8 cellular contexts compared by ENCODE assay signal in the genomic region with DNA sequence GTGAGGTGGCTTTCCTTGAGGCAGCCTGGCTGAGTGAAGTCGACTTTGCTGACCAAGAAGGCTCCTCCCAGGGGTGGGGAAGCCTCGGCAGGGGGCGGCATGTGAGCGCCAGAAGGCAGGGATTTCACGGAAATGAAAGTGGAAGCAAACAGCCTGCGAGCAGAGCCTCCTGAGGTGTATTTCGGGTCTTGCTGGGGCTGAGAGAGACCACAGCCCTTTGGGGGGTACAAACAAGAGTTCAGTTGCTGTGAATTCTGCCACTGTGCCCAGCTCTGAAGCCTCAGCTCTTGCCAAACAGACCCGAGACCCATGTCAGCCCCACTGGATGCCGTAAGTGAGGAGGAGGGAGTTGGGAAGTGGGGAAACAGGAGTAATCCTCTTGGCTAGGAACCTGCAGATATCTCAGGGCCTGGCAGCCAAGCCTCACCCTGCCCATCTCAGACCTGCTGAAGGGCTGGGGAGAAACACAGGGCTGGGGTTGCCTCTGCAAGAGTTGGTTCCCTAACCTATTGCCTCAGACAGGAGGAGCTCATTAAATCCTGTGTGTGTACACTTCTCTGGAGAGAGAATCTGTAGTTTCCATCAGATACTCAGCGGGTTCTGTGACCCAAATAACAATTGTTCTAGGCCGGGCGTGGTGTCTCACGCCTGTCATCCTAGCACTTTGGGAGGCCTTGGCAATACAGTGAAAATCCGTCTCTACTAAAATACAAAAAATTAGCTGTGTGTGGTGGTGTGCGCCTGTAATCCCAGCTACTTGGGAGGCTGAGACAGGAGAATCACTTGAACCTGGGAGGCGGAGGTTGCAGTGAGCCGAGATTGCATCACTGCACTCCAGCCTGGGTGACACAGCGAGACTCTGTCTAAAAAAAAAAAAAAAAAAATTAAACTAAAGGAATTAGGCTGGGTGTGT.
DNase-seq lines count a peak whose midpoint lies in the region; ATAC-seq and TF ChIP-seq lines count a peak whose summit lies in the region.

A gene (plus strand): TSS at position 146 of the 913 bp plus-strand sequence. CDS start 164 bp downstream, at position 310.

- H3K27me3 ChIP-seq in DOHH2 (ENCODE audit: control insufficient read depth, low read length) = no peaks in the 10 kb centered on the region
- H3K27me3 ChIP-seq in iPS-20b (ENCODE audit: insufficient read depth, low read length) = no peaks in the 10 kb centered on the region

- H4K20me1 ChIP-seq in DOHH2 (ENCODE audit: control insufficient read depth, insufficient read depth, low read depth, low read length) = no peaks in the 10 kb centered on the region

- H3K9ac ChIP-seq in iPS-20b (ENCODE audit: low read depth, low read length) = peak within 1 kb of the TSS; percentile 72

- H3K79me2 ChIP-seq in DOHH2 (ENCODE audit: control insufficient read depth, low read length) = no peaks in the 10 kb centered on the region

- H3F3A ChIP-seq in DOHH2 (ENCODE audit: control insufficient read depth, insufficient read depth) = peaks cover 31% of the 10 kb centered on the region

- H3K9me3 ChIP-seq in DOHH2 (ENCODE audit: control insufficient read depth, insufficient read depth, low read length) (no peaks in the 10 kb centered on the region), iPS-20b (ENCODE audit: insufficient read depth, low read depth, low read length) (no peaks in the 10 kb centered on the region)

- H3K4me1 ChIP-seq in DOHH2 (ENCODE audit: control insufficient read depth, low read length) (peaks cover 11% of the 10 kb centered on the region), iPS-20b (ENCODE audit: insufficient read depth, low read length) (no peaks in the 10 kb centered on the region)

- peak; percentile 59 for TF ChIP-seq CTCF in DOHH2 (IDR thresholded peaks at IDR 0.05; ENCODE audit: low read depth, low read length, poor library complexity, severe bottlenecking)
- no peak for TF ChIP-seq CTCF in VCaP (conservative IDR thresholded peaks at IDR 0.05)

- H3K36me3 ChIP-seq in DOHH2 (ENCODE audit: control insufficient read depth, low read length) (peaks cover 32% of the 10 kb centered on the region), iPS-20b (ENCODE audit: insufficient read depth, low read depth, low read length) (peaks cover 25% of the 10 kb centered on the region)

- peak; percentile 58 for DNase-seq in GOT3 (lab: John Stamatoyannopoulos, UW)
- peak; percentile 30 for DNase-seq in NCI-H1694 treated with DMSO at 0.1 percent for 48 hours (lab: John Stamatoyannopoulos, UW)
- peak; percentile 58 for DNase-seq in brain pericyte (ENCODE audit: low read depth, low spot score)
- DNase-seq in smooth muscle cell of the brain vasculature (ENCODE audit: low read depth, low spot score) = peak; percentile 79

- no peaks in the 10 kb centered on the region for H3K9me2 ChIP-seq in DOHH2 (replicated peaks; ENCODE audit: control insufficient read depth, low read length)

- no peak for ATAC-seq in HG03457 (IDR thresholded peaks at IDR 0.05; ENCODE audit: unreplicated experiment)

- H3K4me3 ChIP-seq in DOHH2 (ENCODE audit: low read length) = peak within 1 kb of the TSS; percentile 67
- peak within 1 kb of the TSS; percentile 58 for H3K4me3 ChIP-seq in iPS-20b (ENCODE audit: low read length)

- H3K27ac ChIP-seq in DOHH2 (ENCODE audit: low read depth, low read length) (peak within 1 kb of the TSS; percentile 38), VCaP (peak within 1 kb of the TSS; percentile 26; the same call in 1 of the 2 replicates), iPS-20b (ENCODE audit: low read length) (no peak within 1 kb of the TSS)

- peak within 1 kb of the TSS; percentile 82 for H3K4me2 ChIP-seq in DOHH2 (ENCODE audit: low read length)
